ENCODE assay signal across 9 cellular contexts in the genomic region with DNA sequence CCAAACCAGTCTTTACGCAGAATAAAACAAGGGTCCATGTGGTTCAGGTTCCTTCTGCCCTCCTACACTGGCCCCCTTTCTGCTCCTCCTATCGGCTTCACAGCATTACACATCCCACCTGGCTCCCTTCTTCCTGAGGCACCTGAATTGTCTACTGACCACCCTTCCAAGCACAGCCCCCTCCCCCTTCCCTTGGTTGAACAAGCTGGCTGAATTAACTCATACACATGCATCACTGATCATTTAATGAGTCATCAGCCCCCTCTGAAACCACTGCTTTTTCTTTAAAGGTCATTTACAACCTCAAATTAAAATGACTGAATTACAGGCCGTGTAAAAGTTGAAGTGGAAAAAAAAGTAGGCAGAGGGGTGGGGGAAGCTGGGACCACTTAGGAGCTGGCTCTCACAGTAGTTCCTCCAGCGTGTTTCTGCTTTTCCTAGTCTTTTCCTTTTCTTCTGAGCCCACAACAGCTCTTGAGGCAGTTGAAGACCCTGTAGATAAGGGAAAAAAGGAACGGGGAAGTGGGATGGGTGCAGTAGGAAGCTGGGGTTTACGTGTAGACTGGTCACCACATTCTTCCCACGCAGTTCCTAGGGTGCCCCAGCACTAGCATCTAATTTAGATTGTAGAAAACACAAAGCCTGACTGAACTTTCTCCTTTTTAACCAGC.
DNase-seq lines count a peak whose midpoint lies in the region; ATAC-seq and TF ChIP-seq lines count a peak whose summit lies in the region.
"Had no signal": no experiment of that assay in that cellular context is flagged by ENCODE, and none has a peak within 500 bp of the region (broad histone marks: within the 10 kb centered on the region; RNA-seq: fewer than 3 reads in every experiment).

No MANE protein-coding gene starts in this region.

- H3K27me3 Mint-ChIP-seq in activated naive CD8-positive, alpha-beta T cell treated with anti-CD3 and anti-CD28 coated beads for 36 hours: no peaks in the 10 kb centered on the region
- peaks cover 4% of the 10 kb centered on the region for H3K27me3 Mint-ChIP-seq in nephron progenitor cell (ENCODE audit: low read depth, poor library complexity)

- ATAC-seq in GM21737 (IDR thresholded peaks at IDR 0.05; ENCODE audit: unreplicated experiment): peak; percentile 37
- no peak for ATAC-seq in left ventricle myocardium superior

- H3K4me3 ChIP-seq in GM06990 (replicated peaks; ENCODE audit: low read depth, low read length): no peak overlapping the region
- H3K4me3 ChIP-seq: lung had no signal

- intact Hi-C loops in left ventricle myocardium superior (cut with micrococcal nuclease): no loop called here

- peaks cover 67% of the 10 kb centered on the region for H3K36me3 Mint-ChIP-seq in activated naive CD8-positive, alpha-beta T cell treated with anti-CD3 and anti-CD28 coated beads for 36 hours
- peaks cover 18% of the 10 kb centered on the region for H3K36me3 Mint-ChIP-seq in nephron progenitor cell (ENCODE audit: low read depth)

- DNase-seq in GM06990 (ENCODE audit: extremely low read depth, insufficient read length): peak; percentile 70
- peak; percentile 26 for DNase-seq in NAMALWA (ENCODE audit: low spot score)
- DNase-seq in activated naive CD8-positive, alpha-beta T cell treated with anti-CD3 and anti-CD28 coated beads for 36 hours: peak; percentile 71
- no peak for DNase-seq in nephron progenitor cell
- DNase-seq in SK-N-DZ (ENCODE audit: low spot score): no peak
- DNase-seq in NCI-H345 (lab: John Stamatoyannopoulos, UW): no peak
- no peak for DNase-seq in left ventricle myocardium superior

- H3K27ac Mint-ChIP-seq in activated naive CD8-positive, alpha-beta T cell treated with anti-CD3 and anti-CD28 coated beads for 36 hours: peak overlapping the region; percentile 98
- peak overlapping the region; percentile 85 for H3K27ac Mint-ChIP-seq in nephron progenitor cell

- H3K4me1 Mint-ChIP-seq in activated naive CD8-positive, alpha-beta T cell treated with anti-CD3 and anti-CD28 coated beads for 36 hours: peaks cover 95% of the 10 kb centered on the region
- H3K4me1 Mint-ChIP-seq in nephron progenitor cell: peaks cover 58% of the 10 kb centered on the region

- H3K27me3 ChIP-seq in GM06990 (replicated peaks; ENCODE audit: control insufficient read depth, insufficient read depth, low read length): no peaks in the 10 kb centered on the region

- no peaks in the 10 kb centered on the region for H3K9me3 Mint-ChIP-seq in activated naive CD8-positive, alpha-beta T cell treated with anti-CD3 and anti-CD28 coated beads for 36 hours
- no peaks in the 10 kb centered on the region for H3K9me3 Mint-ChIP-seq in nephron progenitor cell

- H3K36me3 ChIP-seq in GM06990 (ENCODE audit: control insufficient read depth, insufficient read depth, low read length): no peaks in the 10 kb centered on the region

- TF ChIP-seq CTCF in GM06990 (IDR thresholded peaks at IDR 0.05; ENCODE audit: insufficient read depth, low read length, poor library complexity, severe bottlenecking) (no peak), nephron progenitor cell (IDR thresholded peaks at IDR 0.05) (no peak)

- peak overlapping the region; percentile 66 for H3K4me3 Mint-ChIP-seq in activated naive CD8-positive, alpha-beta T cell treated with anti-CD3 and anti-CD28 coated beads for 36 hours
- H3K4me3 Mint-ChIP-seq in nephron progenitor cell: no peak overlapping the region

Comparison
In these comparisons a context has a peak if more than half of its experiments do, and no peak if none do; other contexts are left out.
1. DNase-seq: peak in GM06990 (single experiment), NAMALWA (single experiment) and activated naive CD8-positive, alpha-beta T cell treated with anti-CD3 and anti-CD28 coated beads for 36 hours (single experiment); none in nephron progenitor cell (single experiment), SK-N-DZ (single experiment), NCI-H345 (single experiment) and left ventricle myocardium superior (single experiment).